In genomic region chr13:109717686-109718085, GRCh38 we compare ENCODE assay signal across 34 cellular contexts.
DNase-seq lines count a peak whose midpoint lies in the region; ATAC-seq, FAIRE-seq and TF ChIP-seq lines count a peak whose summit lies in the region.
"Had no signal": no experiment of that assay in that cellular context is flagged by ENCODE, and none has a peak within 500 bp of the region (broad histone marks: within the 10 kb centered on the region; RNA-seq: fewer than 3 reads in every experiment).

No MANE protein-coding gene starts in this region.

- H2BK120ac ChIP-seq in neuronal stem cell (ENCODE audit: low read depth, low read length) = no peak overlapping the region

- H2BK12ac ChIP-seq in neuronal stem cell (ENCODE audit: low read length) = no peak overlapping the region

- DNase-seq in A549 (ENCODE audit: low read depth in 1 of 2, low spot score in 1 of 2) = no peak
- DNase-seq in H54 (ENCODE audit: insufficient read length, low spot score) = no peak
- DNase-seq in neuronal stem cell (ENCODE audit: low spot score) = no peak
- DNase-seq in osteocyte (ENCODE audit: extremely low spot score, unreplicated experiment) = peak; percentile 72
- no peak for DNase-seq in CD14-positive monocyte (ENCODE audit: low spot score)
- no peak for DNase-seq in activated CD4-positive, alpha-beta T cell treated with anti-CD3 and anti-CD28 coated beads, Interleukin-2, amount 50 U/mL, for 48 hours
- DNase-seq: 8988T; ACHN; AML-193; BE2C; C1 segment of cervical spinal cord; Caco-2; Calu3; CD4-positive, alpha-beta memory T cell; CD4-positive, alpha-beta T cell; CD4-positive, CD25-positive, alpha-beta regulatory T cell; CD8-positive, alpha-beta memory T cell; CD8-positive, alpha-beta T cell; COR-L47; DMS 273 treated with DMSO at 0.1 percent for 48 hours; DMS153; DMS53; DMS79; DMS79 treated with DMSO at 0.1 percent for 48 hours; DND-41; EL had no signal

- H3K4me1 Mint-ChIP-seq in osteocyte (ENCODE audit: unreplicated experiment) = peaks cover 2% of the 10 kb centered on the region
- peaks cover 25% of the 10 kb centered on the region for H3K4me1 Mint-ChIP-seq in CD14-positive monocyte
- H3K4me1 Mint-ChIP-seq: B cell; CD4-positive, CD25-positive, alpha-beta regulatory T cell; CD8-positive, alpha-beta memory T cell had no signal

- no peaks in the 10 kb centered on the region for H3K36me3 ChIP-seq in neuronal stem cell (replicated peaks in 1 of 2; ENCODE audit: control insufficient read depth in 2 of 2, insufficient read depth in 2 of 2, low read length in 2 of 2)
- H3K36me3 ChIP-seq: BE2C had no signal

- H2AFZ ChIP-seq in neuronal stem cell (ENCODE audit: low read length) = no peak overlapping the region

- TF ChIP-seq RAD21 in A549 (conservative IDR thresholded peaks at IDR 0.05 in 1 of 2, IDR thresholded peaks at IDR 0.05 in 1 of 2) = no peak

- H3K18ac ChIP-seq in neuronal stem cell (ENCODE audit: low read length) = peak overlapping the region; percentile 29

- H2AK5ac ChIP-seq in neuronal stem cell (ENCODE audit: low read depth, low read length) = peak overlapping the region; percentile 30

- ATAC-seq in A549 = no peak
- no peak for ATAC-seq in GM21528 (IDR thresholded peaks at IDR 0.05; ENCODE audit: low FRiP score, unreplicated experiment)
- no peak for ATAC-seq in HG02885 (IDR thresholded peaks at IDR 0.05; ENCODE audit: poor library complexity, unreplicated experiment)
- ATAC-seq: CD8-positive, alpha-beta T cell had no signal

- no peak overlapping the region for H4K91ac ChIP-seq in neuronal stem cell (ENCODE audit: low read depth, low read length, poor library complexity)

- H3K79me1 ChIP-seq in neuronal stem cell (ENCODE audit: low read depth, low read length) = no peaks in the 10 kb centered on the region

- H3K27me3 Mint-ChIP-seq in osteocyte (ENCODE audit: unreplicated experiment) = no peaks in the 10 kb centered on the region
- H3K27me3 Mint-ChIP-seq in CD14-positive monocyte (ENCODE audit: low read depth in 3 of 3) = no peaks in the 10 kb centered on the region

- POLR2A ChIA-PET in A549 (lab: Yijun Ruan, JAX) = no interaction called here

- peaks cover 0 to 5% (median 0%) of the 10 kb centered on the region in 3 experiments for H3K27me3 ChIP-seq in neuronal stem cell (ENCODE audit: control insufficient read depth in 3 of 3, insufficient read depth in 3 of 3, low read depth in 1 of 3, low read length in 3 of 3)
- H3K27me3 ChIP-seq: BE2C; BLaER1; BLaER1 treated with 17β-estradiol and CSF1 and Interleukin-3, amounts not matched to agents 10 nM and 100 nM had no signal

- no peak overlapping the region for H3K4ac ChIP-seq in neuronal stem cell (ENCODE audit: low read length)

- H2BK15ac ChIP-seq in neuronal stem cell (ENCODE audit: low read length) = peak overlapping the region; percentile 91

- H3K27ac Mint-ChIP-seq in osteocyte (ENCODE audit: unreplicated experiment) (no peak overlapping the region), CD14-positive monocyte (no peak overlapping the region)
- H3K27ac Mint-ChIP-seq: B cell; CD4-positive, alpha-beta T cell; CD4-positive, CD25-positive, alpha-beta regulatory T cell; CD8-positive, alpha-beta memory T cell; CD8-positive, alpha-beta T cell had no signal

- H3K23ac ChIP-seq in neuronal stem cell (ENCODE audit: low read depth, low read length, poor library complexity) = no peak overlapping the region

- intact Hi-C loops in CD14-positive monocyte (cut with micrococcal nuclease) = loop anchor here in 1 of 2 donors (10.0 kb wide), 1 partner anchor 67 kb away; the partner anchor contains the start of gene IRS2

- WGBS in A549 (ENCODE audit: missing lambda C conversion rate) = 93% methylated on average over 5 of the region's 6 CpGs
- WGBS in neuronal stem cell (ENCODE audit: extremely low coverage in 2 of 2, insufficient read length in 2 of 2, insufficient replicate concordance in 1 of 2), 2 donors = no CpG with 5 or more reads among the region's 6 CpGs

- H3K4me3 Mint-ChIP-seq in osteocyte (ENCODE audit: unreplicated experiment) (no peak overlapping the region), CD14-positive monocyte (no peak overlapping the region)
- H3K4me3 Mint-ChIP-seq: B cell; CD4-positive, alpha-beta memory T cell; CD4-positive, alpha-beta T cell; CD4-positive, CD25-positive, alpha-beta regulatory T cell; CD8-positive, alpha-beta memory T cell; CD8-positive, alpha-beta T cell had no signal

- H3K9me3 Mint-ChIP-seq in osteocyte (ENCODE audit: unreplicated experiment) (no peaks in the 10 kb centered on the region), CD14-positive monocyte (no peaks in the 10 kb centered on the region)
- H3K9me3 Mint-ChIP-seq: CD4-positive, alpha-beta memory T cell; CD4-positive, alpha-beta T cell; CD8-positive, alpha-beta memory T cell; CD8-positive, alpha-beta T cell had no signal

- TF ChIP-seq POLR2A in A549 (IDR thresholded peaks at IDR 0.05; ENCODE audit: low read length) = no peak
- TF ChIP-seq POLR2A in H54 (IDR thresholded peaks at IDR 0.05; ENCODE audit: low read depth, low read length) = no peak

- H3K9me3 ChIP-seq in A549 (no peaks in the 10 kb centered on the region), neuronal stem cell (replicated peaks in 1 of 2; ENCODE audit: control insufficient read depth in 2 of 2, insufficient read depth in 1 of 2, low read depth in 1 of 2, low read length in 2 of 2) (no peaks in the 10 kb centered on the region)
- H3K9me3 ChIP-seq: BE2C, Caco-2 had no signal

- H3K4me3 ChIP-seq in A549 (no peak overlapping the region), neuronal stem cell (ENCODE audit: low read length in 2 of 2) (no peak overlapping the region)
- H3K4me3 ChIP-seq: BLaER1; BLaER1 treated with 17β-estradiol and CSF1 and Interleukin-3, amounts not matched to agents 10 nM and 100 nM had no signal

- no peak overlapping the region for H3K14ac ChIP-seq in neuronal stem cell (ENCODE audit: low read length)

- CTCF ChIA-PET in A549 (lab: Yijun Ruan, JAX) = no interaction called here

- TF ChIP-seq CTCF in A549 (IDR thresholded peaks at IDR 0.05) = no peak
- TF ChIP-seq CTCF in osteocyte (IDR thresholded peaks at IDR 0.05) = no peak
- no peak for TF ChIP-seq CTCF in CD14-positive monocyte (IDR thresholded peaks at IDR 0.05)

- no peak overlapping the region for H3K4me2 ChIP-seq in A549
- no peak overlapping the region for H3K4me2 ChIP-seq in neuronal stem cell (ENCODE audit: insufficient read depth, low read length, poor library complexity, severe bottlenecking)
- H3K4me2 ChIP-seq: BLaER1; BLaER1 treated with 17β-estradiol and CSF1 and Interleukin-3, amounts not matched to agents 10 nM and 100 nM had no signal

- H3K27ac ChIP-seq in A549 = peak overlapping the region; percentile 21 to 28; a peak in 2 of 6 replicates
- no peak overlapping the region for H3K27ac ChIP-seq in neuronal stem cell (replicated peaks; ENCODE audit: low read length)
- H3K27ac ChIP-seq: 22Rv1; BLaER1; BLaER1 treated with 17β-estradiol and CSF1 and Interleukin-3, amounts not matched to agents 10 nM and 100 nM; C4-2B had no signal

- no peak overlapping the region for H4K8ac ChIP-seq in neuronal stem cell (ENCODE audit: low read depth, low read length)

- TF ChIP-seq EP300 in A549 (IDR thresholded peaks at IDR 0.05) = no peak

- no peak overlapping the region for H3K9ac ChIP-seq in neuronal stem cell (ENCODE audit: low read depth, low read length, poor library complexity)
- H3K9ac ChIP-seq: BLaER1; BLaER1 treated with 17β-estradiol and CSF1 and Interleukin-3, amounts not matched to agents 10 nM and 100 nM had no signal

- FAIRE-seq in A549 (lab: Jason Lieb, UNC) (no peak), H54 (lab: Jason Lieb, UNC) (peak; percentile 11)
- FAIRE-seq: D721Med had no signal

- H3K36me3 Mint-ChIP-seq in osteocyte (ENCODE audit: unreplicated experiment) = no peaks in the 10 kb centered on the region
- H3K36me3 Mint-ChIP-seq in CD14-positive monocyte = peaks cover 0 to 1% of the 10 kb centered on the region in 2 donors
- H3K36me3 Mint-ChIP-seq: CD4-positive, alpha-beta memory T cell; CD4-positive, CD25-positive, alpha-beta regulatory T cell; CD8-positive, alpha-beta memory T cell; CD8-positive, alpha-beta T cell had no signal

- H3K4me1 ChIP-seq in A549 = peaks cover 24% of the 10 kb centered on the region
- peaks cover 3 to 5% of the 10 kb centered on the region in 2 donors for H3K4me1 ChIP-seq in neuronal stem cell (ENCODE audit: control insufficient read depth in 2 of 2, insufficient read depth in 1 of 2, low read depth in 1 of 2, low read length in 2 of 2)
- H3K4me1 ChIP-seq: BE2C, BLaER1 had no signal

- no peak overlapping the region for H2BK5ac ChIP-seq in neuronal stem cell (ENCODE audit: low read length)

TF ChIP-seq in A549, 52 proteins besides CTCF, POLR2A, EP300 and RAD21:
- TF ChIP-seq HEYL (CRISPR knock-in tag; IDR thresholded peaks at IDR 0.05) = no peak
- TF ChIP-seq, protein P1, sequence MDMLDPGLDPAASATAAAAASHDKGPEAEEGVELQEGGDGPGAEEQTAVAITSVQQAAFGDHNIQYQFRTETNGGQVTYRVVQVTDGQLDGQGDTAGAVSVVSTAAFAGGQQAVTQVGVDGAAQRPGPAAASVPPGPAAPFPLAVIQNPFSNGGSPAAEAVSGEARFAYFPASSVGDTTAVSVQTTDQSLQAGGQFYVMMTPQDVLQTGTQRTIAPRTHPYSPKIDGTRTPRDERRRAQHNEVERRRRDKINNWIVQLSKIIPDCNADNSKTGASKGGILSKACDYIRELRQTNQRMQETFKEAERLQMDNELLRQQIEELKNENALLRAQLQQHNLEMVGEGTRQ (IDR thresholded peaks at IDR 0.05) = no peak
- TF ChIP-seq POLR2AphosphoS2 (conservative IDR thresholded peaks at IDR 0.05; ENCODE audit: low read length) = no peak
- TF ChIP-seq, protein P2, sequence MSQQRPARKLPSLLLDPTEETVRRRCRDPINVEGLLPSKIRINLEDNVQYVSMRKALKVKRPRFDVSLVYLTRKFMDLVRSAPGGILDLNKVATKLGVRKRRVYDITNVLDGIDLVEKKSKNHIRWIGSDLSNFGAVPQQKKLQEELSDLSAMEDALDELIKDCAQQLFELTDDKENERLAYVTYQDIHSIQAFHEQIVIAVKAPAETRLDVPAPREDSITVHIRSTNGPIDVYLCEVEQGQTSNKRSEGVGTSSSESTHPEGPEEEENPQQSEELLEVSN (IDR thresholded peaks at IDR 0.05; ENCODE audit: borderline replicate concordance, low read depth) = no peak
- TF ChIP-seq EHF (CRISPR knock-in tag; IDR thresholded peaks at IDR 0.05) = no peak
- TF ChIP-seq RARB (CRISPR knock-in tag; IDR thresholded peaks at IDR 0.05) = no peak
